ENCODE assay signal across 13 cellular contexts in genomic region chrX:98380106-98380505, GRCh38.
"Had no signal": no experiment of that assay in that cellular context is flagged by ENCODE, and none has a peak within 500 bp of the region (broad histone marks: within the 10 kb centered on the region; RNA-seq: fewer than 3 reads in every experiment).

No MANE protein-coding gene starts in this region.

- H3K4me3 Mint-ChIP-seq: activated B cell treated with CpG ODN at 0.5 μM for 24 hours; activated CD4-positive, alpha-beta T cell treated with anti-CD3 and anti-CD28 coated beads, Interleukin-2, amount 10 ng/mL, durations not matched to agents 24 days and 14 days had no signal

- DNase-seq: activated B cell treated with CpG ODN at 0.5 μM for 24 hours; activated CD4-positive, alpha-beta T cell treated with anti-CD3 and anti-CD28 coated beads, Interleukin-2, amount 10 ng/mL, durations not matched to agents 24 days and 14 days; amniotic stem cell; body of pancreas; central memory CD4-positive, alpha-beta T cell; hypothalamus; left ventricle myocardium superior; mesenchymal stem cell; retina had no signal

- H3K9me3 Mint-ChIP-seq: activated CD4-positive, alpha-beta T cell treated with anti-CD3 and anti-CD28 coated beads, Interleukin-2, amount 10 ng/mL, durations not matched to agents 24 days and 14 days had no signal

- H3K27me3 Mint-ChIP-seq: activated B cell treated with CpG ODN at 0.5 μM for 24 hours; activated CD4-positive, alpha-beta T cell treated with anti-CD3 and anti-CD28 coated beads, Interleukin-2, amount 10 ng/mL, durations not matched to agents 24 days and 14 days had no signal

- H3K27ac ChIP-seq: body of pancreas, parathyroid adenoma, skin epidermis, vagina had no signal

- H3K4me1 ChIP-seq: body of pancreas, parathyroid adenoma, vagina had no signal

- H3K36me3 ChIP-seq: vagina had no signal

- H3K27me3 ChIP-seq: body of pancreas, vagina had no signal

- H3K36me3 Mint-ChIP-seq: activated naive CD4-positive, alpha-beta T cell treated with anti-CD3 and anti-CD28 coated beads, Interleukin-2, amount 50 U/mL, for 72 hours had no signal

- H3K4me1 Mint-ChIP-seq: activated B cell treated with CpG ODN at 0.5 μM for 24 hours; activated CD4-positive, alpha-beta T cell treated with anti-CD3 and anti-CD28 coated beads, Interleukin-2, amount 10 ng/mL, durations not matched to agents 24 days and 14 days had no signal

- H3K4me3 ChIP-seq: body of pancreas, skin epidermis, vagina had no signal

- H3K9ac ChIP-seq: parathyroid adenoma had no signal

- H3K9me3 ChIP-seq: body of pancreas, vagina had no signal

- H3K27ac Mint-ChIP-seq: activated B cell treated with CpG ODN at 0.5 μM for 24 hours; activated CD4-positive, alpha-beta T cell treated with anti-CD3 and anti-CD28 coated beads, Interleukin-2, amount 10 ng/mL, durations not matched to agents 24 days and 14 days; activated naive CD4-positive, alpha-beta T cell treated with anti-CD3 and anti-CD28 coated beads, Interleukin-2, amount 50 U/mL, for 72 hours had no signal
